29 cellular contexts compared by ENCODE assay signal in the genomic region with DNA sequence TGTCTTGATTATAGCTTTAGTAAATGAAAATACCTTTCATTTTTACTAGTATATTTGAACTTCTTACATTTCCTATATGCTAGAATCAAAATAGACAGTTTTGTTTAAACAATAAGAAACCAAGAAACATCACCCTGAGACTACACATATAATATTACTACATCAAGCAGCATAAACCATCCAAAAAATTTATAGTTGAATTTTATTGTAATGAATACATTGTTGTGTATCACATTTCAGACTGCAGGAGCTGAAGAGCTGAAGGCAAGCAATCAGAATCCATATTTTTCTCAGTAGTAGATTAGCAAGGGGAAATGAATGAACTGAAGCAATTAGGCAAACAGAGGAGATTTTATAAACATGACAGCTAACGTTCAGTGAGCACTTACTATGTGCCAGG.
"Had no signal": no experiment of that assay in that cellular context is flagged by ENCODE, and none has a peak within 500 bp of the region (broad histone marks: within the 10 kb centered on the region; RNA-seq: fewer than 3 reads in every experiment).

No MANE protein-coding gene starts in this region.

- H2AFZ ChIP-seq: neural progenitor cell, parathyroid adenoma had no signal

- H3K4me2 ChIP-seq: neural progenitor cell had no signal

- H3K36me3 ChIP-seq: lower lobe of right lung, neural progenitor cell, neutrophil, right lobe of liver, stomach, thyroid gland, transverse colon, upper lobe of left lung, vagina had no signal

- H3K27ac ChIP-seq: lower lobe of right lung, neural progenitor cell, neutrophil, parathyroid adenoma, psoas muscle, right lobe of liver, stomach, testis, thyroid gland, transverse colon, upper lobe of left lung, vagina had no signal

- DNase-seq: kidney glomerular epithelial cell; left cardiac atrium; left ventricle myocardium superior; lower lobe of right lung; mammary epithelial cell; mesenchymal stem cell; naive thymus-derived CD8-positive, alpha-beta T cell; nephron progenitor cell; occipital lobe; psoas muscle; right lobe of liver; stimulated activated CD4-positive, alpha-beta T cell treated with anti-CD3 and anti-CD28 coated beads, Interleukin-12 subunit alpha, Interleukin-12 subunit beta, amount 100 ng/mL, for 4 hours; stimulated activated CD4-positive, alpha-beta T cell treated with anti-CD3 and anti-CD28 coated beads, Interleukin-15, amount 100 ng/mL, for 24 hours; stimulated activated CD4-positive, alpha-beta T cell treated with anti-CD3 and anti-CD28 coated beads, Interleukin-2, amount 100 ng/mL, for 24 hours; stimulated activated CD4-positive, alpha-beta T cell treated with anti-CD3 and anti-CD28 coated beads, Interleukin-4, amount 100 ng/mL, for 1 hour; stimulated activated naive B cell treated with anti-CD40 and anti-IgM and Interleukin-4, amounts not matched to agents 10 μg/mL and 1 μg/mL and 100 μg/mL, for 72 hours; stimulated activated naive CD8-positive, alpha-beta T cell treated with anti-CD3 and anti-CD28 coated beads, Interleukin-15, Interleukin-2, amounts not matched to agents 100 U/mL and 50 U/mL, for 24 hours; stomach; testis; thyroid gland; transverse colon; upper lobe of left lung had no signal

- FAIRE-seq: keratinocyte had no signal

- ATAC-seq: left cardiac atrium; left lobe of liver; left ventricle myocardium superior; lower lobe of right lung; naive thymus-derived CD8-positive, alpha-beta T cell; psoas muscle; right lobe of liver; stimulated activated naive B cell treated with anti-CD40 and anti-IgM and Interleukin-4, amounts not matched to agents 10 μg/mL and 1 μg/mL and 100 μg/mL, for 72 hours; stimulated activated naive CD8-positive, alpha-beta T cell treated with anti-CD3 and anti-CD28 coated beads, Interleukin-15, Interleukin-2, amounts not matched to agents 100 U/mL and 50 U/mL, for 24 hours had no signal

- H3K4me3 ChIP-seq: lower lobe of right lung, neural progenitor cell, psoas muscle, right lobe of liver, skin epidermis, stomach, testis, thyroid gland, transverse colon, upper lobe of left lung, vagina had no signal

- H3K4me1 ChIP-seq: lower lobe of right lung, neural progenitor cell, parathyroid adenoma, psoas muscle, right lobe of liver, stomach, testis, thyroid gland, transverse colon, upper lobe of left lung had no signal

- H3K27me3 ChIP-seq: neural progenitor cell, neutrophil, right lobe of liver, stomach, testis, thyroid gland, transverse colon, upper lobe of left lung, vagina had no signal

- H3K9me3 ChIP-seq: lower lobe of right lung, neutrophil, psoas muscle, right lobe of liver, stomach, testis, thyroid gland, transverse colon, upper lobe of left lung, vagina had no signal

- H3K9ac ChIP-seq: neural progenitor cell, parathyroid adenoma had no signal
